ENCODE assay signal across 5 cellular contexts in genomic region chr14:44745371-44745770, GRCh38.
"Had no signal": no experiment of that assay in that cellular context is flagged by ENCODE, and none has a peak within 500 bp of the region (broad histone marks: within the 10 kb centered on the region; RNA-seq: fewer than 3 reads in every experiment).

No MANE protein-coding gene starts in this region.

- H3K4me3 ChIP-seq: GM23338, K562 had no signal

- H3K4me1 Mint-ChIP-seq: GM23338, H9 had no signal

- H3K4me3 Mint-ChIP-seq: GM23338, H9 had no signal

- H3K27ac Mint-ChIP-seq: GM23338, H9 had no signal

- DNase-seq: H9, HCEC 1CT, IMR-90 had no signal

- ATAC-seq: GM23338, K562 had no signal
